15 cellular contexts compared by ENCODE assay signal in the genomic region with DNA sequence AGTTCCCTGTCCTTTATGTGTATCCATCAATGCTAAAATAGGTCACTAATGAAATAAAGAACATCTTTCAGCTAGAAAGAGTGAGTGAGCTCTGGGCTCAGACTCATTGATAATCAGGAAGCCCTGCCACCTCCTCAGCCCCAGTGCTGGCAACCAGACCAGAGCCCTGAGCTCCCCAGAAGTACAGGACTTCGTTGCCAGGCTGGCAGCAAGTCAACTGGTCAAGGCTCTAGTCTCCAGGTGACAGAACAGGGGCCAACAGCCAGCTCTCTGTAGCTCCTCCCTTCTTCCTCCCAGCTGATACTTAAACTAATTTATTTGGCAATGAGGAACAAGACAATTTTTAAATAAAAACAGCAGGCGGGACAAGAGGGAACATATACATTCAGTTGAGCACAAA.
DNase-seq lines count a peak whose midpoint lies in the region; ATAC-seq and TF ChIP-seq lines count a peak whose summit lies in the region.
"Had no signal": no experiment of that assay in that cellular context is flagged by ENCODE, and none has a peak within 500 bp of the region (broad histone marks: within the 10 kb centered on the region; RNA-seq: fewer than 3 reads in every experiment).

No MANE protein-coding gene starts in this region.

- H3K9me3 Mint-ChIP-seq in activated naive CD8-positive, alpha-beta T cell treated with anti-CD3 and anti-CD28 coated beads for 36 hours, result no peaks in the 10 kb centered on the region

- H3K9me3 ChIP-seq in body of pancreas (no peaks in the 10 kb centered on the region), thyroid gland (no peaks in the 10 kb centered on the region)

- ATAC-seq in body of pancreas (no peak), GM19395 (IDR thresholded peaks at IDR 0.05; ENCODE audit: unreplicated experiment) (no peak)
- ATAC-seq: HCT116 had no signal

- no peaks in the 10 kb centered on the region for H3K4me1 ChIP-seq in body of pancreas
- no peaks in the 10 kb centered on the region for H3K4me1 ChIP-seq in thyroid gland
- H3K4me1 ChIP-seq: BLaER1 treated with 17β-estradiol and CSF1 and Interleukin-3, amounts not matched to agents 10 nM and 100 nM had no signal

- H3K27me3 ChIP-seq in body of pancreas (no peaks in the 10 kb centered on the region), thyroid gland (no peaks in the 10 kb centered on the region)
- H3K27me3 ChIP-seq: BLaER1 treated with 17β-estradiol and CSF1 and Interleukin-3, amounts not matched to agents 10 nM and 100 nM had no signal

- no peak overlapping the region for H3K4me3 Mint-ChIP-seq in activated naive CD8-positive, alpha-beta T cell treated with anti-CD3 and anti-CD28 coated beads for 36 hours
- H3K4me3 Mint-ChIP-seq: CD4-positive, CD25-positive, alpha-beta regulatory T cell had no signal

- H3K36me3 Mint-ChIP-seq in activated naive CD8-positive, alpha-beta T cell treated with anti-CD3 and anti-CD28 coated beads for 36 hours, result no peaks in the 10 kb centered on the region
- H3K36me3 Mint-ChIP-seq: CD4-positive, CD25-positive, alpha-beta regulatory T cell had no signal

- H3K27ac Mint-ChIP-seq in activated naive CD8-positive, alpha-beta T cell treated with anti-CD3 and anti-CD28 coated beads for 36 hours, result no peak overlapping the region
- H3K27ac Mint-ChIP-seq: CD4-positive, CD25-positive, alpha-beta regulatory T cell had no signal

- intact Hi-C loops in body of pancreas (cut with DNase I), result no loop called here
- intact Hi-C loops in thyroid gland (cut with DNase I), result no loop called here

- H3K27ac ChIP-seq in body of pancreas (no peak overlapping the region), thyroid gland (no peak overlapping the region)
- H3K27ac ChIP-seq: 22Rv1; BLaER1 treated with 17β-estradiol and CSF1 and Interleukin-3, amounts not matched to agents 10 nM and 100 nM; GM23248 had no signal

- TF ChIP-seq CTCF in body of pancreas (IDR thresholded peaks at IDR 0.05) (no peak), thyroid gland (IDR thresholded peaks at IDR 0.05) (no peak)

- peaks cover 32% of the 10 kb centered on the region for H3K27me3 Mint-ChIP-seq in activated naive CD8-positive, alpha-beta T cell treated with anti-CD3 and anti-CD28 coated beads for 36 hours

- H3K36me3 ChIP-seq in body of pancreas (replicated peaks in 1 of 2; ENCODE audit: insufficient read depth in 1 of 2, low read depth in 2 of 2), result no peaks in the 10 kb centered on the region
- no peaks in the 10 kb centered on the region for H3K36me3 ChIP-seq in thyroid gland
- H3K36me3 ChIP-seq: BLaER1 treated with 17β-estradiol and CSF1 and Interleukin-3, amounts not matched to agents 10 nM and 100 nM had no signal

- no peak for TF ChIP-seq POLR2A in body of pancreas (IDR thresholded peaks at IDR 0.05)
- TF ChIP-seq POLR2A in thyroid gland (IDR thresholded peaks at IDR 0.05), result no peak

- H3K4me1 Mint-ChIP-seq in activated naive CD8-positive, alpha-beta T cell treated with anti-CD3 and anti-CD28 coated beads for 36 hours, result peaks cover 2% of the 10 kb centered on the region

- WGBS in body of pancreas, 2 donors, result 5 to 40% methylated on average over 2 of the region's 2 CpGs
- 25 to 76% methylated on average over 2 of the region's 2 CpGs for WGBS in thyroid gland, 2 donors

- H3K4me3 ChIP-seq in body of pancreas (no peak overlapping the region), thyroid gland (replicated peaks in 1 of 3) (no peak overlapping the region)
- H3K4me3 ChIP-seq: BLaER1 treated with 17β-estradiol and CSF1 and Interleukin-3, amounts not matched to agents 10 nM and 100 nM; GM23248 had no signal

- peak; percentile 10 for DNase-seq in NCI-H2196 (lab: John Stamatoyannopoulos, UW; ENCODE audit: unreplicated experiment)
- DNase-seq in NCI-H2196 treated with DMSO at 0.1 percent for 48 hours (lab: John Stamatoyannopoulos, UW; ENCODE audit: unreplicated experiment), result no peak
- peak in 3 of 4 donors; percentile 38 to 64 (median 53) for DNase-seq in body of pancreas
- peak; percentile 23 for DNase-seq in midbrain (lab: John Stamatoyannopoulos, UW)
- DNase-seq in thyroid gland, result peak; percentile 15 to 45
- DNase-seq in activated naive CD8-positive, alpha-beta T cell treated with anti-CD3 and anti-CD28 coated beads for 36 hours, result no peak
- DNase-seq in stimulated activated CD4-positive, alpha-beta T cell treated with anti-CD3 and anti-CD28 coated beads, Interleukin-4, amount 100 ng/mL, for 24 hours, result no peak
- DNase-seq: AML-193; CD4-positive, CD25-positive, alpha-beta regulatory T cell; DMS53; GM23248 had no signal

Comparison
In these comparisons a context has a peak if more than half of its experiments do, and no peak if none do; other contexts are left out.
1. DNase-seq: peak in NCI-H2196 (single experiment), body of pancreas (3 of 4), midbrain (single experiment) and thyroid gland (2 of 2); none in NCI-H2196 treated with DMSO at 0.1 percent for 48 hours (single experiment), activated naive CD8-positive, alpha-beta T cell treated with anti-CD3 and anti-CD28 coated beads for 36 hours (single experiment) and stimulated activated CD4-positive, alpha-beta T cell treated with anti-CD3 and anti-CD28 coated beads, Interleukin-4, amount 100 ng/mL, for 24 hours (single experiment).